Comparison of ENCODE assay signal across 8 cellular contexts in genomic region chr15:45521596-45522167, GRCh38. TPM values are rescaled to one million over a fixed set of nuclear protein-coding genes. Genes with fewer than 3 reads are reported as not detected.
DNase-seq lines count a peak whose midpoint lies in the region; ATAC-seq, FAIRE-seq and TF ChIP-seq lines count a peak whose summit lies in the region.

No MANE protein-coding gene starts in this region.

- no peaks in the 10 kb centered on the region for H3K9me1 ChIP-seq in endothelial cell of umbilical vein (replicated peaks; ENCODE audit: control insufficient read depth, extremely low read depth, insufficient read depth, low read length)

- BruUV-seq in endothelial cell of umbilical vein (replicated peaks; lab: Mats Ljungman, UMichigan): TSS peak; percentile 38

- peak overlapping the region; percentile 60 for H3K9ac ChIP-seq in endothelial cell of umbilical vein (replicated peaks; ENCODE audit: extremely low read depth, insufficient read depth, low read length)

- H3K27ac ChIP-seq in endothelial cell of umbilical vein (ENCODE audit: insufficient read depth, low read depth, low read length): no peak overlapping the region

- no peaks in the 10 kb centered on the region for H3K36me3 ChIP-seq in endothelial cell of umbilical vein (ENCODE audit: control insufficient read depth in 2 of 2, extremely low read depth in 1 of 2, insufficient read depth in 2 of 2, low read length in 2 of 2)

- H3K36me3 Mint-ChIP-seq in nephron (ENCODE audit: low read depth): peaks cover 14% of the 10 kb centered on the region

- H4K20me1 ChIP-seq in endothelial cell of umbilical vein (replicated peaks; ENCODE audit: control insufficient read depth, extremely low read depth, insufficient read depth, low read length): no peaks in the 10 kb centered on the region

- intact Hi-C loops in endothelial cell of umbilical vein (cut with micrococcal nuclease): loop anchor here (1.0 to 2.0 kb wide), 4 partner anchors 63 to 321 kb away; partner anchors contain the start of gene BLOC1S6

- H3K4me1 Mint-ChIP-seq in nephron: peaks cover 24% of the 10 kb centered on the region

- TF ChIP-seq CTCF in GM12865 (IDR thresholded peaks at IDR 0.05; ENCODE audit: insufficient read depth, low read depth, low read length, missing control alignments) (no peak), endothelial cell of umbilical vein (IDR thresholded peaks at IDR 0.05; ENCODE audit: extremely low read depth in 1 of 2, insufficient read depth in 1 of 2, low read depth in 1 of 2, low read length in 2 of 2) (no peak), nephron (IDR thresholded peaks at IDR 0.05; ENCODE audit: unreplicated experiment in 3 of 3) (no peak)

- no peak for FAIRE-seq in endothelial cell of umbilical vein (lab: Jason Lieb, UNC)

- DNase-seq in GM12865 (ENCODE audit: low read depth) (peak; percentile 14), endothelial cell of umbilical vein (ENCODE audit: low read depth, low spot score) (peak; percentile 33), MV-4-11 (lab: John Stamatoyannopoulos, UW) (no peak), nucleus accumbens (lab: John Stamatoyannopoulos, UW) (no peak), cerebellar nuclear complex (lab: John Stamatoyannopoulos, UW) (no peak)

- H3K4me1 ChIP-seq in endothelial cell of umbilical vein (ENCODE audit: control insufficient read depth, extremely low read depth, insufficient read depth, low read length): peaks cover 9% of the 10 kb centered on the region

- H3K27me3 ChIP-seq in endothelial cell of umbilical vein (ENCODE audit: control insufficient read depth in 2 of 2, insufficient read depth in 2 of 2, low read length in 2 of 2): peaks cover 0 to 3% of the 10 kb centered on the region in 2 experiments

- TF ChIP-seq POLR2A in endothelial cell of umbilical vein (IDR thresholded peaks at IDR 0.05; ENCODE audit: low read depth, low read length): no peak

- H3K27me3 Mint-ChIP-seq in nephron (ENCODE audit: low read depth): no peaks in the 10 kb centered on the region

- peak overlapping the region; percentile 85 to 93 (median 93) for H3K27ac Mint-ChIP-seq in nephron

- H2AFZ ChIP-seq in endothelial cell of umbilical vein (ENCODE audit: low read depth, low read length): peak overlapping the region; percentile 100

- dilution Hi-C loops in endothelial cell of umbilical vein (cut with MboI; ENCODE audit: extremely low pct_ligation_motif_present, low sequenced_read_pairs): no loop called here

- CTCF ChIA-PET in endothelial cell of umbilical vein (lab: Charles Lee): interaction anchor here (1.1 kb wide), 1 partner anchor 65 kb away, joined by 4 read pairs; no protein-coding TSS in a partner anchor

- peak; percentile 23 for ATAC-seq in HG02588 (IDR thresholded peaks at IDR 0.05; ENCODE audit: unreplicated experiment)
- ATAC-seq in SK-N-SH treated with all-trans-retinoic acid at 6 μM for 48 hours: peak; percentile 45

- H3K9me3 ChIP-seq in endothelial cell of umbilical vein (replicated peaks; ENCODE audit: control insufficient read depth, insufficient read depth, low read length): no peaks in the 10 kb centered on the region

- peak overlapping the region; percentile 63 for H3K4me3 ChIP-seq in GM12865 (ENCODE audit: low read depth, low read length)
- H3K4me3 ChIP-seq in endothelial cell of umbilical vein (replicated peaks in 1 of 3; ENCODE audit: insufficient read depth in 1 of 3, low read depth in 1 of 3, low read length in 3 of 3): peak overlapping the region; percentile 53 to 90 (median 60)

- no peaks in the 10 kb centered on the region for H3K9me3 Mint-ChIP-seq in nephron

- no peaks in the 10 kb centered on the region for H3K79me2 ChIP-seq in endothelial cell of umbilical vein (ENCODE audit: control insufficient read depth, insufficient read depth, low read length)

- POLR2A ChIA-PET in endothelial cell of umbilical vein (lab: Charles Lee): no interaction called here

- peak overlapping the region; percentile 88 to 95 (median 88) for H3K4me3 Mint-ChIP-seq in nephron

- H3K4me2 ChIP-seq in endothelial cell of umbilical vein (ENCODE audit: insufficient read depth, low read length): peak overlapping the region; percentile 92

TF ChIP-seq in SK-N-SH treated with all-trans-retinoic acid at 6 μM for 48 hours, 23 proteins besides CTCF, POLR2A, EP300 and RAD21 (continues in another document):
- TF ChIP-seq ZFP3 (CRISPR knock-in tag; IDR thresholded peaks at IDR 0.05): no peak
- TF ChIP-seq ZNF8 (CRISPR knock-in tag; IDR thresholded peaks at IDR 0.05): no peak
- TF ChIP-seq OSR1 (CRISPR knock-in tag; IDR thresholded peaks at IDR 0.05): no peak
- TF ChIP-seq ZNF70 (CRISPR knock-in tag; IDR thresholded peaks at IDR 0.05): no peak
- no peak for TF ChIP-seq ISL1 (CRISPR knock-in tag; IDR thresholded peaks at IDR 0.05)
- no peak for TF ChIP-seq CSRNP3 (CRISPR knock-in tag; IDR thresholded peaks at IDR 0.05)
- no peak for TF ChIP-seq ARNTL (CRISPR knock-in tag; IDR thresholded peaks at IDR 0.05; ENCODE audit: borderline replicate concordance, low read depth)
- TF ChIP-seq CREB5 (CRISPR knock-in tag; IDR thresholded peaks at IDR 0.05; ENCODE audit: low read depth): no peak
- no peak for TF ChIP-seq BACH2 (CRISPR knock-in tag; IDR thresholded peaks at IDR 0.05; ENCODE audit: borderline replicate concordance)
- TF ChIP-seq SNAI2 (CRISPR knock-in tag; IDR thresholded peaks at IDR 0.05): no peak

TF ChIP-seq in endothelial cell of umbilical vein, 7 proteins besides CTCF, POLR2A, EP300 and RAD21:
- no peak for TF ChIP-seq FOS (IDR thresholded peaks at IDR 0.05; ENCODE audit: borderline replicate concordance, insufficient read depth, low read length)

RNA-seq across cellular contexts. Expression of gene SLC30A4, which starts 0.9 kb away (rescaled TPM):
- 3.8 and 3.9 TPM in 2 replicates for total RNA-seq in endothelial cell of umbilical vein
- polyA plus RNA-seq in endothelial cell of umbilical vein: 2.4 and 2.7 TPM in 2 replicates
- polyA plus RNA-seq in endothelial cell of umbilical vein (2011; cell fraction: cytosol; rRNA removed): 2.2 and 2.3 TPM in 2 replicates
- polyA plus RNA-seq in endothelial cell of umbilical vein (2011; cell fraction: nucleus; rRNA removed): 1.5 and 1.8 TPM in 2 replicates
- 3.3 and 3.4 TPM in 2 replicates for polyA plus RNA-seq in endothelial cell of umbilical vein (2012)
- 6.1 and 7.0 TPM in 2 replicates for polyA minus RNA-seq in endothelial cell of umbilical vein
- 1.0 TPM for polyA minus RNA-seq in endothelial cell of umbilical vein (2011; cell fraction: cytosol; rRNA and poly(A)+ RNA removed)
- 2.6 and 3.6 TPM in 2 replicates for polyA minus RNA-seq in endothelial cell of umbilical vein (2011; cell fraction: nucleus; rRNA and poly(A)+ RNA removed)

Comparison
In these comparisons a context has a peak if more than half of its experiments do, and no peak if none do; other contexts are left out.
1. DNase-seq: peak in GM12865 (single experiment) and endothelial cell of umbilical vein (single experiment); none in MV-4-11 (single experiment), nucleus accumbens (0 of 56) and cerebellar nuclear complex (0 of 2).